In genomic region chr18:22585333-22585732, GRCh38 we compare ENCODE assay signal across 1 cellular context.
A peak's percentile ranks its signal among the peaks of the same experiment; 100 is the strongest.
TF ChIP-seq lines count a peak whose summit lies in the region.

No MANE protein-coding gene starts in this region.

TF ChIP-seq in K562, 482 proteins besides CTCF, POLR2A, EP300 and RAD21 (continued from another document):
- TF ChIP-seq ZNF449 (CRISPR knock-in tag; IDR thresholded peaks at IDR 0.05) (no peak), RFX7 (CRISPR knock-in tag; IDR thresholded peaks at IDR 0.05) (no peak), CBX3 (IDR thresholded peaks at IDR 0.05; ENCODE audit: borderline replicate concordance in 1 of 2, low read length in 2 of 2) (no peak), ZNF263 (CRISPR knock-in tag; IDR thresholded peaks at IDR 0.05; ENCODE audit: borderline replicate concordance) (no peak), SMAD2 (IDR thresholded peaks at IDR 0.05; ENCODE audit: low read depth, low read length) (no peak), NR1H2 (CRISPR knock-in tag; IDR thresholded peaks at IDR 0.05) (no peak), CEBPB (tag; IDR thresholded peaks at IDR 0.05) (peak; percentile 36), HDAC1 (IDR thresholded peaks at IDR 0.05) (no peak), NONO (IDR thresholded peaks at IDR 0.05; ENCODE audit: low read depth in 2 of 2, low read length in 1 of 2) (no peak), ZNF23 (CRISPR knock-in tag; IDR thresholded peaks at IDR 0.05) (no peak), MED1 (CRISPR knock-in tag; IDR thresholded peaks at IDR 0.05; ENCODE audit: borderline replicate concordance) (no peak), ATF3 (IDR thresholded peaks at IDR 0.05) (no peak), ATF3 (CRISPR knock-in tag; conservative IDR thresholded peaks at IDR 0.05) (no peak), CEBPG (CRISPR knock-in tag; IDR thresholded peaks at IDR 0.05) (no peak), CEBPG (tag; conservative IDR thresholded peaks at IDR 0.05 in 1 of 2, IDR thresholded peaks at IDR 0.05 in 1 of 2) (peak in 1 of 2 experiments; percentile 65; a peak in 3 of 4 replicates), REST (CRISPR knock-in tag; IDR thresholded peaks at IDR 0.05; ENCODE audit: low read depth) (no peak), CUX1 (CRISPR knock-in tag; IDR thresholded peaks at IDR 0.05) (no peak), PREB (CRISPR knock-in tag; IDR thresholded peaks at IDR 0.05) (no peak)
